In the genomic region with DNA sequence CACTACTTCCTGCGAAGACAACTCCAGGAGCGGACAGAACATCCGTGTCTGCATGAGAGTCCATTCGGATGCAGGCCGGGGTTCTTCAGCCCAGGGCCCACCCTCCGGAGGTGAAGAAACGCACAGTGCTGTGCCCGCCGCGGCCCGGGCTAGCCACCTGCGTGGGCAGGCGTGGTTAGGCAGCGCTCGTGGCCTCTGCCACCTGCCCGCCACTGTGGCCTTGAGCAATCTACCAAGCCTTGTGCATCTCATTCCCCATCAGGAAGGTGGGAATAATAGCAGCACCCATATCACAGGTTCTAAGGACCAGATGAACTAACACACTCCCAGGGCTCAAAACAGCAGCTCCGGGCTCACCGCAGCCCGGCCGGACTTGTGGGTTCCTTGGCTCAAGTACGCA, we compare ENCODE assay signal across 17 cellular contexts. TPM values are rescaled to one million over a fixed set of nuclear protein-coding genes. Genes with fewer than 3 reads are reported as not detected.
DNase-seq lines count a peak whose midpoint lies in the region; ATAC-seq, FAIRE-seq and TF ChIP-seq lines count a peak whose summit lies in the region.
"Had no signal": no experiment of that assay in that cellular context is flagged by ENCODE, and none has a peak within 500 bp of the region (broad histone marks: within the 10 kb centered on the region; RNA-seq: fewer than 3 reads in every experiment).

No MANE protein-coding gene starts in this region.

- no peaks in the 10 kb centered on the region; the same call in none of the 3 replicates for H3K9me3 Mint-ChIP-seq in GM23338
- H3K9me3 Mint-ChIP-seq in activated CD4-positive, alpha-beta T cell treated with anti-CD3 and anti-CD28 coated beads, Interleukin-2, amount 10 ng/mL, durations not matched to agents 24 days and 14 days, result no peaks in the 10 kb centered on the region
- H3K9me3 Mint-ChIP-seq: CD8-positive, alpha-beta T cell; IgD-negative memory B cell had no signal

- peaks cover 28% of the 10 kb centered on the region for H3K4me1 ChIP-seq in GM23338 (ENCODE audit: insufficient read depth)
- peaks cover 0 to 12% of the 10 kb centered on the region in 2 experiments; a peak in 3 of 5 replicates for H3K4me1 ChIP-seq in K562 (replicated peaks in 1 of 2; ENCODE audit: control insufficient read depth in 2 of 2, insufficient read depth in 2 of 2, low read length in 2 of 2)
- peaks cover 10 to 18% of the 10 kb centered on the region in 2 experiments for H3K4me1 ChIP-seq in trophoblast cell (ENCODE audit: control insufficient read depth in 1 of 2, insufficient read depth in 2 of 2, low read length in 2 of 2)

- TF ChIP-seq EP300 in K562 (IDR thresholded peaks at IDR 0.05; ENCODE audit: low read length), result no peak

- no peak for TF ChIP-seq RAD21 in K562 (CRISPR knock-in tag; conservative IDR thresholded peaks at IDR 0.05 in 1 of 2, IDR thresholded peaks at IDR 0.05 in 1 of 2)

- no peak for FAIRE-seq in K562 (lab: Jason Lieb, UNC)
- FAIRE-seq: HepG2 had no signal

- H3K4me2 ChIP-seq in GM23338 (no peak overlapping the region), K562 (ENCODE audit: insufficient read depth, low read length) (0 out of 2 replicates have a peak overlapping the region, but pooled peaks have one; percentile 18), trophoblast cell (ENCODE audit: low read length) (no peak overlapping the region)
- H3K4me2 ChIP-seq: BLaER1 treated with 17β-estradiol and CSF1 and Interleukin-3, amounts not matched to agents 10 nM and 100 nM had no signal

- H4K8ac ChIP-seq in trophoblast cell (ENCODE audit: low read depth, low read length), result peak overlapping the region; percentile 50

- no peaks in the 10 kb centered on the region for H3K9me1 ChIP-seq in K562 (ENCODE audit: control insufficient read depth, insufficient read depth, low read length)

- no peaks in the 10 kb centered on the region for H3K9me3 ChIP-seq in K562 (replicated peaks; ENCODE audit: control insufficient read depth, insufficient read depth, low read depth, low read length)
- peaks cover 4% of the 10 kb centered on the region for H3K9me3 ChIP-seq in trophoblast cell (ENCODE audit: insufficient read depth, low read depth, low read length)
- H3K9me3 ChIP-seq: BLaER1 treated with 17β-estradiol and CSF1 and Interleukin-3, amounts not matched to agents 10 nM and 100 nM had no signal

- BruUV-seq in K562 (replicated peaks; lab: Mats Ljungman, UMichigan), result no TSS peak

- DNase-seq in GM23338 (ENCODE audit: low spot score), result no peak
- no peak for DNase-seq in K562 (ENCODE audit: extremely low read depth in 1 of 4, low spot score in 3 of 4)
- DNase-seq in trophoblast cell, result no peak
- DNase-seq in activated CD4-positive, CD25-positive, alpha-beta regulatory T cell treated with anti-CD3 and anti-CD28 coated beads, Interleukin-2, amount 50 U/mL, for 72 hours, result no peak
- no peak for DNase-seq in NCI-H748 treated with DMSO at 0.1 percent for 48 hours (lab: John Stamatoyannopoulos, UW)
- DNase-seq in activated CD4-positive, alpha-beta T cell treated with anti-CD3 and anti-CD28 coated beads, Interleukin-2, amount 10 ng/mL, durations not matched to agents 24 days and 14 days, result no peak
- DNase-seq: 8988T; Calu3; CD8-positive, alpha-beta T cell; DMS79 treated with DMSO at 0.1 percent for 48 hours; GF-D8; H9 had no signal

- H3F3A ChIP-seq in GM23338 (replicated peaks; ENCODE audit: low read depth), result no peaks in the 10 kb centered on the region

- TF ChIP-seq CTCF in GM23338 (conservative IDR thresholded peaks at IDR 0.05; ENCODE audit: low read depth in 2 of 2) (no peak), K562 (IDR thresholded peaks at IDR 0.05 in 2 of 3, conservative IDR thresholded peaks at IDR 0.05 in 1 of 3; ENCODE audit: insufficient read depth in 2 of 3, low read depth in 1 of 3, low read length in 3 of 3) (no peak)

- ATAC-seq in GM23338, result no peak
- ATAC-seq in K562, result no peak
- ATAC-seq in HG02642 (IDR thresholded peaks at IDR 0.05; ENCODE audit: poor library complexity, unreplicated experiment), result no peak
- ATAC-seq: CD8-positive, alpha-beta T cell; HepG2 had no signal

- in situ Hi-C loops in K562 (cut with MboI), result no loop called here

- peaks cover 6% of the 10 kb centered on the region for H3K27me3 Mint-ChIP-seq in GM23338 (ENCODE audit: insufficient read depth, low read depth, poor library complexity)
- H3K27me3 Mint-ChIP-seq in activated CD4-positive, alpha-beta T cell treated with anti-CD3 and anti-CD28 coated beads, Interleukin-2, amount 10 ng/mL, durations not matched to agents 24 days and 14 days, result peaks cover 22% of the 10 kb centered on the region

- H2BK12ac ChIP-seq in trophoblast cell (ENCODE audit: low read length), result peak overlapping the region; percentile 83

- POLR2A ChIA-PET in K562 (lab: Yijun Ruan, JAX), result no interaction called here

- no peak overlapping the region for H3K4me3 ChIP-seq in GM23338
- H3K4me3 ChIP-seq in K562, result no peak overlapping the region
- H3K4me3 ChIP-seq in trophoblast cell (ENCODE audit: low read depth, low read length), result no peak overlapping the region
- H3K4me3 ChIP-seq: BLaER1 treated with 17β-estradiol and CSF1 and Interleukin-3, amounts not matched to agents 10 nM and 100 nM had no signal

- no peak overlapping the region for H2BK120ac ChIP-seq in trophoblast cell (ENCODE audit: insufficient read depth, low read length, poor library complexity)

- no peak overlapping the region for H3K27ac Mint-ChIP-seq in GM23338
- H3K27ac Mint-ChIP-seq in activated CD4-positive, alpha-beta T cell treated with anti-CD3 and anti-CD28 coated beads, Interleukin-2, amount 10 ng/mL, durations not matched to agents 24 days and 14 days, result no peak overlapping the region
- H3K27ac Mint-ChIP-seq: B cell; CD8-positive, alpha-beta T cell had no signal

- no peak for TF ChIP-seq POLR2A in K562 (conservative IDR thresholded peaks at IDR 0.05)

- H3K36me3 ChIP-seq in GM23338 (ENCODE audit: insufficient read depth) (no peaks in the 10 kb centered on the region), K562 (ENCODE audit: control insufficient read depth, insufficient read depth, low read length) (no peaks in the 10 kb centered on the region), trophoblast cell (ENCODE audit: control insufficient read depth in 1 of 2, insufficient read depth in 2 of 2, low read length in 2 of 2) (peaks cover 0 to 2% of the 10 kb centered on the region in 2 experiments)
- H3K36me3 ChIP-seq: BLaER1 treated with 17β-estradiol and CSF1 and Interleukin-3, amounts not matched to agents 10 nM and 100 nM had no signal

- H3K23ac ChIP-seq in trophoblast cell (ENCODE audit: low read length), result no peak overlapping the region

- peak overlapping the region; percentile 3 for H2AK5ac ChIP-seq in trophoblast cell (ENCODE audit: low read length)

- CTCF ChIA-PET in K562 (lab: Yijun Ruan, JAX; ENCODE audit: low intra/inter-chr PET ratio), result no interaction called here

- H4K91ac ChIP-seq in trophoblast cell (ENCODE audit: low read depth, low read length), result peak overlapping the region; percentile 48

- peaks cover 27% of the 10 kb centered on the region for H3K4me1 Mint-ChIP-seq in GM23338
- H3K4me1 Mint-ChIP-seq in activated CD4-positive, alpha-beta T cell treated with anti-CD3 and anti-CD28 coated beads, Interleukin-2, amount 10 ng/mL, durations not matched to agents 24 days and 14 days, result no peaks in the 10 kb centered on the region

- H3K9me2 ChIP-seq in GM23338 (ENCODE audit: insufficient read depth), result peaks cover 8% of the 10 kb centered on the region

- H3K79me2 ChIP-seq in GM23338 (replicated peaks; ENCODE audit: insufficient read depth) (no peaks in the 10 kb centered on the region), K562 (ENCODE audit: control insufficient read depth, insufficient read depth, low read length) (no peaks in the 10 kb centered on the region), trophoblast cell (ENCODE audit: control insufficient read depth, insufficient read depth, low read length, poor library complexity) (no peaks in the 10 kb centered on the region)

- no peak overlapping the region for H4K12ac ChIP-seq in trophoblast cell (ENCODE audit: low read depth, low read length)

- H2BK5ac ChIP-seq in trophoblast cell (ENCODE audit: low read depth, low read length, poor library complexity), result no peak overlapping the region

- intact Hi-C loops in K562 (cut with micrococcal nuclease), result loop anchor here (10.0 kb wide), 1 partner anchor 46 kb away; no protein-coding TSS in a partner anchor
- intact Hi-C loops in activated CD4-positive, alpha-beta T cell treated with anti-CD3 and anti-CD28 coated beads, Interleukin-2, amount 10 ng/mL, durations not matched to agents 24 days and 14 days (cut with micrococcal nuclease), result no loop called here

- no peak overlapping the region for H3K18ac ChIP-seq in trophoblast cell (ENCODE audit: low read length)

- WGBS in K562 (ENCODE audit: insufficient coverage, low coverage, missing lambda C conversion rate), result 25% methylated on average over 9 of the region's 21 CpGs
- WGBS in trophoblast cell (ENCODE audit: extremely low coverage, insufficient coverage, insufficient read length), result no CpG with 5 or more reads among the region's 21 CpGs

- no peaks in the 10 kb centered on the region for H3K36me3 Mint-ChIP-seq in GM23338 (ENCODE audit: low read depth)
- no peaks in the 10 kb centered on the region for H3K36me3 Mint-ChIP-seq in activated CD4-positive, alpha-beta T cell treated with anti-CD3 and anti-CD28 coated beads, Interleukin-2, amount 10 ng/mL, durations not matched to agents 24 days and 14 days (ENCODE audit: low read depth)
- H3K36me3 Mint-ChIP-seq: CD8-positive, alpha-beta T cell had no signal

- no peaks in the 10 kb centered on the region for H4K20me1 ChIP-seq in GM23338 (replicated peaks; ENCODE audit: insufficient read depth)
- no peaks in the 10 kb centered on the region for H4K20me1 ChIP-seq in K562 (replicated peaks; ENCODE audit: control insufficient read depth, insufficient read depth, low read length)
- H4K20me1 ChIP-seq: BLaER1 treated with 17β-estradiol and CSF1 and Interleukin-3, amounts not matched to agents 10 nM and 100 nM had no signal

- H3K79me1 ChIP-seq in trophoblast cell (ENCODE audit: low read length), result peaks cover 10% of the 10 kb centered on the region

- no peak overlapping the region for H3K4ac ChIP-seq in trophoblast cell (ENCODE audit: low read depth, low read length)

- H3K4me3 Mint-ChIP-seq in GM23338, result no peak overlapping the region
- no peak overlapping the region for H3K4me3 Mint-ChIP-seq in activated CD4-positive, alpha-beta T cell treated with anti-CD3 and anti-CD28 coated beads, Interleukin-2, amount 10 ng/mL, durations not matched to agents 24 days and 14 days
- H3K4me3 Mint-ChIP-seq: B cell; CD8-positive, alpha-beta T cell; IgD-negative memory B cell had no signal

- H3K27ac ChIP-seq in GM23338 (ENCODE audit: low read depth) (no peak overlapping the region), K562 (ENCODE audit: extremely low read depth, low read depth, low read length) (no peak overlapping the region), trophoblast cell (ENCODE audit: low read depth, low read length) (no peak overlapping the region)
- H3K27ac ChIP-seq: BLaER1 treated with 17β-estradiol and CSF1 and Interleukin-3, amounts not matched to agents 10 nM and 100 nM had no signal

- H3K9ac ChIP-seq in K562 (ENCODE audit: insufficient read depth in 1 of 2, low read depth in 2 of 2, low read length in 2 of 2) (no peak overlapping the region), trophoblast cell (ENCODE audit: low read length) (no peak overlapping the region)
- H3K9ac ChIP-seq: BLaER1 treated with 17β-estradiol and CSF1 and Interleukin-3, amounts not matched to agents 10 nM and 100 nM had no signal

- H3K27me3 ChIP-seq in GM23338 (ENCODE audit: insufficient read depth), result no peaks in the 10 kb centered on the region
- peaks cover 5 to 27% of the 10 kb centered on the region in 2 experiments; a peak in 3 of 5 replicates for H3K27me3 ChIP-seq in K562 (ENCODE audit: control insufficient read depth in 2 of 2, insufficient read depth in 2 of 2, low read length in 2 of 2)
- no peaks in the 10 kb centered on the region for H3K27me3 ChIP-seq in trophoblast cell (ENCODE audit: insufficient read depth, low read length)
- H3K27me3 ChIP-seq: BLaER1 treated with 17β-estradiol and CSF1 and Interleukin-3, amounts not matched to agents 10 nM and 100 nM had no signal

- no peak overlapping the region for H3K14ac ChIP-seq in trophoblast cell (ENCODE audit: low read length)

- H2AFZ ChIP-seq in GM23338 (peak overlapping the region; percentile 79; the same call in 1 of the 2 replicates), K562 (ENCODE audit: low read depth, low read length) (no peak overlapping the region), trophoblast cell (ENCODE audit: insufficient read depth, low read length, poor library complexity) (no peak overlapping the region)

RNA-seq across cellular contexts. Expression of gene PABPC3, which starts 26.7 kb away (rescaled TPM):
- total RNA-seq in GM23338 (2014; rRNA removed; shearing (Covaris generic)), result 0.58 and 1.2 TPM in 2 replicates
- polyA plus RNA-seq in GM23338 (2016; fragmentation: Nextera tagmentation; extraction: Ambion mirVana), result 0.42 and 0.55 TPM in 2 replicates
- 0.46 TPM in 1 of 2 replicates, not detected in the other for total RNA-seq in K562 (2011; cell fraction: chromatin; rRNA removed; ENCODE audit: low replicate concordance)
- total RNA-seq in K562 (2011; cell fraction: nucleolus; rRNA removed), result not detected in 2 replicates
- 0.15 TPM in 1 of 2 replicates, not detected in the other for total RNA-seq in K562 (2011; cell fraction: nucleoplasm; rRNA removed)
- total RNA-seq in K562 (2014; rRNA removed), result 0.04 and 0.05 TPM in 2 replicates
- 0.25 and 0.26 TPM in 2 replicates for total RNA-seq in K562 (2014; rRNA removed; fragmentation: Illumina TruSeq; extraction: Trizol)
- total RNA-seq in K562 (2015; rRNA removed; fragmentation: Illumina TruSeq; extraction: Trizol), result 0.07 and 0.08 TPM in 2 replicates
- total RNA-seq in K562 (2021), result 0.18 and 0.29 TPM in 2 replicates
- 0.41 and 0.49 TPM in 2 replicates for polyA plus RNA-seq in K562 (2011; rRNA removed)
- polyA plus RNA-seq in K562 (2011; cell fraction: cytosol; rRNA removed), result 0.10 and 0.13 TPM in 2 replicates
- polyA plus RNA-seq in K562 (2011; cell fraction: nucleus; rRNA removed), result 0.03 and 0.10 TPM in 2 replicates
- polyA plus RNA-seq in K562 (2012), result 0.42 and 0.51 TPM in 2 replicates
- polyA plus RNA-seq in K562 (2014; fragmentation: Illumina TruSeq; extraction: Trizol), result 0.64 and 0.80 TPM in 2 replicates
- under 1 TPM; 0.18 to 0.32 TPM for polyA plus RNA-seq in K562 (2014; fragmentation: Nextera tagmentation; extraction: Ambion mirVana)
- polyA plus RNA-seq in K562 (2014; rRNA removed), result 0.12 and 0.20 TPM in 2 replicates
- 0.49 and 0.63 TPM in 2 replicates for polyA minus RNA-seq in K562 (2011; rRNA and poly(A)+ RNA removed)
- polyA minus RNA-seq in K562 (2011; cell fraction: cytosol; rRNA and poly(A)+ RNA removed), result not detected in 2 replicates
- polyA minus RNA-seq in K562 (2011; cell fraction: nucleus; rRNA and poly(A)+ RNA removed), result not detected in 2 replicates
- polyA plus RNA-seq in trophoblast cell (2013), result 0.49 and 0.59 TPM in 2 replicates
- 0.43 and 0.54 TPM in 2 replicates for total RNA-seq in activated CD4-positive, alpha-beta T cell treated with anti-CD3 and anti-CD28 coated beads, Interleukin-2, amount 10 ng/mL, durations not matched to agents 24 days and 14 days
